8 cellular contexts compared by ENCODE assay signal in the genomic region with DNA sequence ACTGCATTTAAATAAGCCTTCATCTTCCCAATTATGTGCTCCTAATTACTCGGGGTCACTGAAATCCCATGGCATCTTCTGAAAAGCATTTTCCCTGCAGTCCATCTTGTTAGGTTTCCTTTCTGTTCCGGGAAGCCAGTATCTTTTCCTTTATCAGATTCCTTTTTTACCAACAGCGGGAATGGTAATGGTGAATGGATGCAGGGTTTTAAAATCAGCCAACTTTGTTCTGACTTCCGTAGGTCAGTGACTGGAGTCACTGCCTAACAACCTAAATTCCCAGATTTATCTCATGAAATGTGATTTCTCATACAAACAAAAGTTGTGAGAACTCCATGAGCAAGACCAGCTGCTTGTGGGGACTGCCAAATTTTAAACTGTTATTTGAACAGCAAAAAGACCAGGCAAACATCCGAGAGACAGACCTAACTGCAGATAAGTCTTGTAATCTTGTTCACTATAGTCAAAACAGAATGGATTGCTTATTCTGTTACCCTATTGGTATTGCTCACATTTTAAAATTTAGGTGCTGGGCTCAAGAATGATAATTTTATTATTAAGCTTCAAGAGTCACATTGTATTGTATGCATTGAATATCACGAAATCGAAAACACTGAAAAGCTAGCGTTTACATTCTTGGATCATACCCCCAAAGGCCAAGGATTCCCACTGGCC. TPM values are rescaled to one million over a fixed set of nuclear protein-coding genes. Genes with fewer than 3 reads are reported as not detected.
DNase-seq lines count a peak whose midpoint lies in the region; ATAC-seq and TF ChIP-seq lines count a peak whose summit lies in the region.

No MANE protein-coding gene starts in this region.

- no peak overlapping the region for H2BK120ac ChIP-seq in neuronal stem cell (ENCODE audit: low read depth, low read length)

- H3K36me3 ChIP-seq in BLaER1 treated with 17β-estradiol and CSF1 and Interleukin-3, amounts not matched to agents 10 nM and 100 nM: peaks cover 8 to 25% (median 15%) of the 10 kb centered on the region in 11 experiments; a peak in 17 of 22 replicates
- peaks cover 0 to 14% of the 10 kb centered on the region in 2 donors for H3K36me3 ChIP-seq in neuronal stem cell (replicated peaks in 1 of 2; ENCODE audit: control insufficient read depth in 2 of 2, insufficient read depth in 2 of 2, low read length in 2 of 2)

- no peak for TF ChIP-seq CTCF in VCaP (conservative IDR thresholded peaks at IDR 0.05)
- no peak for TF ChIP-seq CTCF in foreskin fibroblast (IDR thresholded peaks at IDR 0.05; ENCODE audit: low read depth, low read length)

- no peaks in the 10 kb centered on the region for H3K27me3 ChIP-seq in BLaER1 treated with 17β-estradiol and CSF1 and Interleukin-3, amounts not matched to agents 10 nM and 100 nM
- H3K27me3 ChIP-seq in neuronal stem cell (ENCODE audit: control insufficient read depth in 3 of 3, insufficient read depth in 3 of 3, low read depth in 1 of 3, low read length in 3 of 3): peaks cover 0 to 28% (median 0%) of the 10 kb centered on the region in 3 experiments

- H3K18ac ChIP-seq in neuronal stem cell (ENCODE audit: low read length): no peak overlapping the region

- H2AFZ ChIP-seq in neuronal stem cell (ENCODE audit: low read length): peak overlapping the region; percentile 96

- no peak overlapping the region for H3K4ac ChIP-seq in neuronal stem cell (ENCODE audit: low read length)

- H4K20me1 ChIP-seq in BLaER1 treated with 17β-estradiol and CSF1 and Interleukin-3, amounts not matched to agents 10 nM and 100 nM: peaks cover 0 to 9% (median 0%) of the 10 kb centered on the region in 11 experiments; a peak in 2 of 22 replicates

- H3K4me3 ChIP-seq in BLaER1 treated with 17β-estradiol and CSF1 and Interleukin-3, amounts not matched to agents 10 nM and 100 nM: no peak overlapping the region
- H3K4me3 ChIP-seq in foreskin fibroblast (ENCODE audit: low read depth in 1 of 2, low read length in 2 of 2): peak overlapping the region; percentile 81 to 94
- no peak overlapping the region for H3K4me3 ChIP-seq in neuronal stem cell (ENCODE audit: low read length in 2 of 2)

- peak overlapping the region; percentile 83 for H2BK5ac ChIP-seq in neuronal stem cell (ENCODE audit: low read length)

- H4K8ac ChIP-seq in neuronal stem cell (ENCODE audit: low read depth, low read length): no peak overlapping the region

- H3K9ac ChIP-seq in BLaER1 treated with 17β-estradiol and CSF1 and Interleukin-3, amounts not matched to agents 10 nM and 100 nM: no peak overlapping the region
- no peak overlapping the region for H3K9ac ChIP-seq in neuronal stem cell (ENCODE audit: low read depth, low read length, poor library complexity)

- H2AK5ac ChIP-seq in neuronal stem cell (ENCODE audit: low read depth, low read length): no peak overlapping the region

- WGBS in neuronal stem cell (ENCODE audit: extremely low coverage in 2 of 2, insufficient read length in 2 of 2, insufficient replicate concordance in 1 of 2), 2 donors: no CpG with 5 or more reads among the region's 8 CpGs

- ATAC-seq in GM19397 (IDR thresholded peaks at IDR 0.05; ENCODE audit: unreplicated experiment): no peak
- no peak for ATAC-seq in HG03571 (IDR thresholded peaks at IDR 0.05; ENCODE audit: unreplicated experiment)

- DNase-seq in foreskin fibroblast (peak in 1 of 2 donors; percentile 18), neuronal stem cell (ENCODE audit: low spot score) (no peak), DMS79 (lab: John Stamatoyannopoulos, UW) (no peak), NCI-H345 treated with DMSO at 0.1 percent for 48 hours (lab: John Stamatoyannopoulos, UW; ENCODE audit: unreplicated experiment) (no peak)

- peaks cover 0 to 6% (median 0%) of the 10 kb centered on the region in 11 experiments; a peak in 2 of 22 replicates for H3K9me3 ChIP-seq in BLaER1 treated with 17β-estradiol and CSF1 and Interleukin-3, amounts not matched to agents 10 nM and 100 nM (replicated peaks in 1 of 11)
- no peaks in the 10 kb centered on the region for H3K9me3 ChIP-seq in neuronal stem cell (replicated peaks in 1 of 2; ENCODE audit: control insufficient read depth in 2 of 2, insufficient read depth in 1 of 2, low read depth in 1 of 2, low read length in 2 of 2)

- H3K23ac ChIP-seq in neuronal stem cell (ENCODE audit: low read depth, low read length, poor library complexity): no peak overlapping the region

- no peak overlapping the region for H3K27ac ChIP-seq in BLaER1 treated with 17β-estradiol and CSF1 and Interleukin-3, amounts not matched to agents 10 nM and 100 nM
- H3K27ac ChIP-seq in VCaP: peak overlapping the region; percentile 82
- H3K27ac ChIP-seq in neuronal stem cell (replicated peaks; ENCODE audit: low read length): peak overlapping the region; percentile 23

- H3K79me1 ChIP-seq in neuronal stem cell (ENCODE audit: low read depth, low read length): no peaks in the 10 kb centered on the region

- H2BK15ac ChIP-seq in neuronal stem cell (ENCODE audit: low read length): no peak overlapping the region

- no peak overlapping the region for H4K91ac ChIP-seq in neuronal stem cell (ENCODE audit: low read depth, low read length, poor library complexity)

- H3K4me2 ChIP-seq in BLaER1 treated with 17β-estradiol and CSF1 and Interleukin-3, amounts not matched to agents 10 nM and 100 nM: peak overlapping the region in 10 of 11 experiments; percentile 63 to 94 (median 81); a peak in 17 of 22 replicates
- H3K4me2 ChIP-seq in neuronal stem cell (ENCODE audit: insufficient read depth, low read length, poor library complexity, severe bottlenecking): peak overlapping the region; percentile 63

- no peak overlapping the region for H2BK12ac ChIP-seq in neuronal stem cell (ENCODE audit: low read length)

- H3K4me1 ChIP-seq in BLaER1 treated with 17β-estradiol and CSF1 and Interleukin-3, amounts not matched to agents 10 nM and 100 nM: peaks cover 4 to 15% (median 7%) of the 10 kb centered on the region in 10 experiments; a peak in 17 of 20 replicates
- peaks cover 0 to 9% of the 10 kb centered on the region in 2 donors for H3K4me1 ChIP-seq in neuronal stem cell (ENCODE audit: control insufficient read depth in 2 of 2, insufficient read depth in 1 of 2, low read depth in 1 of 2, low read length in 2 of 2)

- no peak overlapping the region for H3K14ac ChIP-seq in neuronal stem cell (ENCODE audit: low read length)

RNA-seq across cellular contexts. Expression of gene RWDD3, which starts 1.2 kb away (rescaled TPM):
- 31.5 TPM for polyA plus RNA-seq in neuronal stem cell (2013, experiment 1 of 2)
- 35.7 TPM for polyA plus RNA-seq in neuronal stem cell (2013, experiment 2 of 2)

Comparison
In these comparisons a context has a peak if more than half of its experiments do, and no peak if none do; other contexts are left out.
1. H3K27ac ChIP-seq: peak in VCaP (single experiment) and neuronal stem cell (single experiment); none in BLaER1 treated with 17β-estradiol and CSF1 and Interleukin-3, amounts not matched to agents 10 nM and 100 nM (0 of 11).
2. H3K4me3 ChIP-seq: peak in foreskin fibroblast (2 of 2); none in BLaER1 treated with 17β-estradiol and CSF1 and Interleukin-3, amounts not matched to agents 10 nM and 100 nM (0 of 10) and neuronal stem cell (0 of 2).